Comparison of ENCODE assay signal across 1 cellular context in the genomic region with DNA sequence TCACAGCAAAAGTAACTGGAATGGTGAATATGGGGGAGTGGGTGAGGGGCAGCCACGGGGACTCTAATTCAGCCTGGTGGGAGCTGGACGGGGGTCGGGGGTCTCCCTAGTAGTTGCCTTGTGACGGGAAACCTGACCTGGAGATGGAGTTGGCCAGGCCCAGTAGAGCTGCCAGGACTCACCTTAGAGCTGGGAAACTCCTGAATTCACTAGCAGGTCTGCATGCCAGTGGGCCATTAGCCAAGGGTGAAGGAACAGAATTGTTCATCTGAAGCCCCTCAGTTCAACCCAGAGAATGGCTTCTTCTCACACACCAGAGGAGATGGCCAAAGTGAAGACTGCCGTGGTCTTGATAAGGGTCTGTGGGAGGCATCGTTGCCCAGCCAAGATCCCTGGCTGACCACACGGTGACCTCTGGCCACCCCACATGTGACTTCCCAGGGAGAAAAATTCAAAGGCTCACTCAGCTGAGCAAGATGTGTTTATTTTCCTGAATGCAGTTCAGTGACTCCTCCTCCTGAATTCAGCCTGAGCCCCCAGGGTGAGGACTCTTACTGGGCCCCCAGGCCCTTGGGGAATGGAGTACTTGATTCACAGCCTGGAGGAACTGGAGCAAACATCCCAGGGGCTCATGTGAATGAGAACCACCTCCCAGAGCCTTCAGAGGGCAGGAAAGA.
TF ChIP-seq lines count a peak whose summit lies in the region.

No MANE protein-coding gene starts in this region.

TF ChIP-seq in H1, 55 proteins besides CTCF, POLR2A, EP300 and RAD21:
- no peak for TF ChIP-seq HDAC6 (IDR thresholded peaks at IDR 0.05; ENCODE audit: low read depth, low read length)
- no peak for TF ChIP-seq E2F6 (IDR thresholded peaks at IDR 0.05)
- no peak for TF ChIP-seq RNF2 (IDR thresholded peaks at IDR 0.05; ENCODE audit: borderline replicate concordance, low read depth, low read length, missing control alignments, poor library complexity, severe bottlenecking)
- no peak for TF ChIP-seq KDM1A (IDR thresholded peaks at IDR 0.05; ENCODE audit: borderline replicate concordance, low read length)
- TF ChIP-seq, protein P1, sequence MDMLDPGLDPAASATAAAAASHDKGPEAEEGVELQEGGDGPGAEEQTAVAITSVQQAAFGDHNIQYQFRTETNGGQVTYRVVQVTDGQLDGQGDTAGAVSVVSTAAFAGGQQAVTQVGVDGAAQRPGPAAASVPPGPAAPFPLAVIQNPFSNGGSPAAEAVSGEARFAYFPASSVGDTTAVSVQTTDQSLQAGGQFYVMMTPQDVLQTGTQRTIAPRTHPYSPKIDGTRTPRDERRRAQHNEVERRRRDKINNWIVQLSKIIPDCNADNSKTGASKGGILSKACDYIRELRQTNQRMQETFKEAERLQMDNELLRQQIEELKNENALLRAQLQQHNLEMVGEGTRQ (IDR thresholded peaks at IDR 0.05; ENCODE audit: low read length), result no peak
- no peak for TF ChIP-seq BRCA1 (IDR thresholded peaks at IDR 0.05; ENCODE audit: low read depth, low read length)
- TF ChIP-seq POU5F1 (IDR thresholded peaks at IDR 0.05; ENCODE audit: low read depth, low read length), result no peak
- TF ChIP-seq KDM4A (IDR thresholded peaks at IDR 0.05; ENCODE audit: low read depth, low read length, severe bottlenecking), result no peak
- TF ChIP-seq TAF7 (optimal IDR thresholded peaks at IDR 0.05; ENCODE audit: borderline replicate concordance, low read depth, low read length), result no peak
- no peak for TF ChIP-seq SIRT6 (IDR thresholded peaks at IDR 0.05; ENCODE audit: low read length)
- no peak for TF ChIP-seq EZH2 (IDR thresholded peaks at IDR 0.05; ENCODE audit: low read depth, low read length, severe bottlenecking)
- TF ChIP-seq JUN (IDR thresholded peaks at IDR 0.05; ENCODE audit: low read depth, low read length), result no peak
- TF ChIP-seq SIX5 (IDR thresholded peaks at IDR 0.05; ENCODE audit: low read depth, low read length), result no peak
- TF ChIP-seq RXRA (IDR thresholded peaks at IDR 0.05; ENCODE audit: insufficient read depth, low read depth, low read length), result no peak
- no peak for TF ChIP-seq RFX5 (IDR thresholded peaks at IDR 0.05; ENCODE audit: borderline replicate concordance, low read depth, low read length)
- TF ChIP-seq SP2 (IDR thresholded peaks at IDR 0.05; ENCODE audit: low read length), result no peak
